14 cellular contexts compared by ENCODE assay signal in the genomic region with DNA sequence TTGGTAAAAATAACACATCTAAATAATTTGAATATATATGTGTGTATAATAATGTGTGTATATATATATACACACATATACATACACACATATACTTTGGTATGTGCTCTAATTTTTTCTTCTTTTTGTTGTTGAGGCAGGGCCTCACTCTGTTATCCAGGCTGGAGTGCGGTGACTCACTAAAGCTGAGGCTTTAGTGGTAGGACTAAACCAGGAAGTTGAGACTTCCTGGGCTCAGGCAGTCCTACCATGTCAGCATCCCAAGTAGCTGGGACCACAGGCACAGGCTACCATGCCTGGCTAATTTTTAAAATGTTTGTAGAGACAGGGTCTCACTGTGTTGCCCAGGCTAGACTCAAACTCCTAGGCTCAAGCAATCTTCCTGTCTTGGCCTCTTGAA. TPM values are rescaled to one million over a fixed set of nuclear protein-coding genes. Genes with fewer than 3 reads are reported as not detected.
DNase-seq lines count a peak whose midpoint lies in the region; ATAC-seq and TF ChIP-seq lines count a peak whose summit lies in the region.
"Had no signal": no experiment of that assay in that cellular context is flagged by ENCODE, and none has a peak within 500 bp of the region (broad histone marks: within the 10 kb centered on the region; RNA-seq: fewer than 3 reads in every experiment).

No MANE protein-coding gene starts in this region.

- no peaks in the 10 kb centered on the region for H3K36me3 Mint-ChIP-seq in activated naive CD4-positive, alpha-beta T cell treated with anti-CD3 and anti-CD28 coated beads for 36 hours (ENCODE audit: low read depth)
- H3K36me3 Mint-ChIP-seq in naive thymus-derived CD8-positive, alpha-beta T cell: no peaks in the 10 kb centered on the region
- H3K36me3 Mint-ChIP-seq in T-cell: no peaks in the 10 kb centered on the region

- POLR2A ChIA-PET in naive thymus-derived CD8-positive, alpha-beta T cell (lab: Charles Lee): no interaction called here
- POLR2A ChIA-PET in T-cell (lab: Charles Lee): no interaction called here

- no peaks in the 10 kb centered on the region for H3K27me3 Mint-ChIP-seq in activated naive CD4-positive, alpha-beta T cell treated with anti-CD3 and anti-CD28 coated beads for 36 hours (ENCODE audit: low read depth)
- peaks cover 0 to 4% (median 0%) of the 10 kb centered on the region in 5 donors for H3K27me3 Mint-ChIP-seq in naive thymus-derived CD8-positive, alpha-beta T cell
- no peaks in the 10 kb centered on the region for H3K27me3 Mint-ChIP-seq in T-cell
- H3K27me3 Mint-ChIP-seq: progenitor cell of endocrine pancreas had no signal

- H3K27me3 ChIP-seq in DND-41 (ENCODE audit: insufficient read depth, low read length, poor library complexity): no peaks in the 10 kb centered on the region
- no peaks in the 10 kb centered on the region for H3K27me3 ChIP-seq in lung (ENCODE audit: control insufficient read depth, insufficient read depth)
- H3K27me3 ChIP-seq: ascending aorta had no signal

- H3K36me3 ChIP-seq in DND-41 (ENCODE audit: insufficient read depth, low read length) (no peaks in the 10 kb centered on the region), lung (ENCODE audit: control insufficient read depth in 2 of 2, insufficient read depth in 2 of 2, low read length in 2 of 2) (no peaks in the 10 kb centered on the region)
- H3K36me3 ChIP-seq: ascending aorta, thoracic aorta had no signal

- no peak overlapping the region for H2AFZ ChIP-seq in DND-41 (ENCODE audit: low read depth, low read length)

- CTCF ChIA-PET in activated naive CD4-positive, alpha-beta T cell treated with anti-CD3 and anti-CD28 coated beads for 36 hours (lab: Charles Lee): no interaction called here
- CTCF ChIA-PET in T-cell (lab: Charles Lee): no interaction called here

- H3K4me2 ChIP-seq in DND-41 (ENCODE audit: insufficient read depth, low read length): no peak overlapping the region

- intact Hi-C loops in activated naive CD4-positive, alpha-beta T cell treated with anti-CD3 and anti-CD28 coated beads for 36 hours (cut with micrococcal nuclease): no loop called here

- TF ChIP-seq CTCF in DND-41 (IDR thresholded peaks at IDR 0.05; ENCODE audit: borderline replicate concordance, extremely low read depth, low read length, poor library complexity, severe bottlenecking) (no peak), NB4 (IDR thresholded peaks at IDR 0.05; ENCODE audit: low read depth, low read length) (no peak), choroid plexus epithelial cell (conservative IDR thresholded peaks at IDR 0.05; ENCODE audit: low read depth, low read length) (no peak), lung (IDR thresholded peaks at IDR 0.05; ENCODE audit: control extremely low read depth, extremely low read depth) (no peak)

- ATAC-seq in DND-41 (ENCODE audit: insufficient read depth, low read depth) (peak; percentile 58; the same call in 1 of the 3 replicates), lung (ENCODE audit: insufficient read depth, low FRiP score) (peak; percentile 72), HG02623 (IDR thresholded peaks at IDR 0.05; ENCODE audit: unreplicated experiment) (no peak), T-cell (replicated peaks in 1 of 4) (no peak)
- no peak for ATAC-seq in naive thymus-derived CD8-positive, alpha-beta T cell

- H3K4me1 Mint-ChIP-seq in activated naive CD4-positive, alpha-beta T cell treated with anti-CD3 and anti-CD28 coated beads for 36 hours (ENCODE audit: low read depth): no peaks in the 10 kb centered on the region
- H3K4me1 Mint-ChIP-seq in naive thymus-derived CD8-positive, alpha-beta T cell: no peaks in the 10 kb centered on the region
- H3K4me1 Mint-ChIP-seq in T-cell: no peaks in the 10 kb centered on the region

- no peaks in the 10 kb centered on the region for H4K20me1 ChIP-seq in DND-41 (ENCODE audit: insufficient read depth, low read length)

- no peaks in the 10 kb centered on the region for H3K79me2 ChIP-seq in DND-41 (ENCODE audit: insufficient read depth, low read length)

- no peak for TF ChIP-seq POLR2A in NB4 (IDR thresholded peaks at IDR 0.05; ENCODE audit: extremely low read depth, insufficient read length)

- no peak overlapping the region for H3K9ac ChIP-seq in DND-41 (ENCODE audit: low read depth, low read length)

- H3K9me3 ChIP-seq in DND-41 (ENCODE audit: insufficient read depth, low read length, severe bottlenecking) (no peaks in the 10 kb centered on the region), lung (ENCODE audit: control insufficient read depth in 2 of 2, insufficient read depth in 1 of 2, low read length in 1 of 2) (no peaks in the 10 kb centered on the region)
- H3K9me3 ChIP-seq: ascending aorta, thoracic aorta had no signal

- H3K4me3 Mint-ChIP-seq in activated naive CD4-positive, alpha-beta T cell treated with anti-CD3 and anti-CD28 coated beads for 36 hours: no peak overlapping the region
- H3K4me3 Mint-ChIP-seq in naive thymus-derived CD8-positive, alpha-beta T cell: no peak overlapping the region
- H3K4me3 Mint-ChIP-seq in T-cell: no peak overlapping the region

- 64 to 84% methylated on average over 1 of the region's 1 CpG for WGBS in lung, 2 donors

- DNase-seq in DND-41 (no peak), NB4 (ENCODE audit: low read depth) (peak; percentile 9), choroid plexus epithelial cell (ENCODE audit: low read depth) (peak; percentile 71), lung (ENCODE audit: low spot score) (no peak), T-cell (no peak)
- DNase-seq in activated naive CD4-positive, alpha-beta T cell treated with anti-CD3 and anti-CD28 coated beads for 36 hours: no peak
- no peak for DNase-seq in naive thymus-derived CD8-positive, alpha-beta T cell
- DNase-seq: foreskin melanocyte, NCI-H1694, T-helper 9 cell had no signal

- H3K27ac Mint-ChIP-seq in activated naive CD4-positive, alpha-beta T cell treated with anti-CD3 and anti-CD28 coated beads for 36 hours: no peak overlapping the region
- no peak overlapping the region for H3K27ac Mint-ChIP-seq in naive thymus-derived CD8-positive, alpha-beta T cell
- H3K27ac Mint-ChIP-seq in T-cell: no peak overlapping the region
- H3K27ac Mint-ChIP-seq: progenitor cell of endocrine pancreas had no signal

- H3K4me1 ChIP-seq in DND-41 (ENCODE audit: insufficient read depth, low read length): no peaks in the 10 kb centered on the region
- H3K4me1 ChIP-seq in lung (ENCODE audit: control insufficient read depth in 2 of 2, insufficient read depth in 2 of 2, low read length in 2 of 2): no peaks in the 10 kb centered on the region
- H3K4me1 ChIP-seq: ascending aorta had no signal

- H3K4me3 ChIP-seq in DND-41 (ENCODE audit: low read depth in 1 of 2, low read length in 2 of 2) (no peak overlapping the region), NB4 (ENCODE audit: low read depth, low read length) (no peak overlapping the region), choroid plexus epithelial cell (ENCODE audit: low read depth, low read length) (no peak overlapping the region), lung (no peak overlapping the region)
- H3K4me3 ChIP-seq: ascending aorta, thoracic aorta had no signal

- no peak overlapping the region for H3K27ac ChIP-seq in DND-41 (ENCODE audit: low read length)
- no peak overlapping the region for H3K27ac ChIP-seq in lung (ENCODE audit: low read depth in 1 of 2, low read length in 1 of 2)
- H3K27ac ChIP-seq: ascending aorta, thoracic aorta had no signal

- no peaks in the 10 kb centered on the region for H3K9me3 Mint-ChIP-seq in activated naive CD4-positive, alpha-beta T cell treated with anti-CD3 and anti-CD28 coated beads for 36 hours
- H3K9me3 Mint-ChIP-seq in naive thymus-derived CD8-positive, alpha-beta T cell: no peaks in the 10 kb centered on the region
- no peaks in the 10 kb centered on the region for H3K9me3 Mint-ChIP-seq in T-cell

RNA-seq across cellular contexts. Expression of a gene that starts 46.7 kb away (rescaled TPM):
- total RNA-seq in lung (10 to 100 TPM; 25.2 to 40.2 TPM), T-cell (under 1 TPM; 0.35 to 0.95 (median 0.82) TPM)
- polyA plus RNA-seq in lung: 10 to 100 TPM in 1 of 2 donors, 1 to 10 TPM in 1; 6.3 to 12.4 TPM
- total RNA-seq in activated naive CD4-positive, alpha-beta T cell treated with anti-CD3 and anti-CD28 coated beads for 36 hours: under 1 TPM; 0.27 to 0.52 TPM
- total RNA-seq in naive thymus-derived CD8-positive, alpha-beta T cell: under 1 TPM; 0.99 TPM
- polyA plus RNA-seq in naive thymus-derived CD8-positive, alpha-beta T cell: under 1 TPM; 0.20 to 0.99 (median 0.66) TPM

Comparison
In these comparisons a context has a peak if more than half of its experiments do, and no peak if none do; other contexts are left out.
1. ATAC-seq: peak in DND-41 (single experiment) and lung (single experiment); none in HG02623 (single experiment), naive thymus-derived CD8-positive, alpha-beta T cell (0 of 2) and T-cell (0 of 4).
2. DNase-seq: peak in NB4 (single experiment) and choroid plexus epithelial cell (single experiment); none in DND-41 (single experiment), lung (single experiment), activated naive CD4-positive, alpha-beta T cell treated with anti-CD3 and anti-CD28 coated beads for 36 hours (single experiment), naive thymus-derived CD8-positive, alpha-beta T cell (0 of 10) and T-cell (0 of 34).
3. RNA of a gene that starts 46.7 kb away (total RNA-seq): 25.2 to 40.2 TPM in lung; 0.99 TPM in naive thymus-derived CD8-positive, alpha-beta T cell, 0.35 to 0.95 TPM in T-cell and 0.27 to 0.52 TPM in activated naive CD4-positive, alpha-beta T cell treated with anti-CD3 and anti-CD28 coated beads for 36 hours; every median in the first group is over 10 times any median in the second.